Comparison of ENCODE assay signal across 18 cellular contexts in the genomic region with DNA sequence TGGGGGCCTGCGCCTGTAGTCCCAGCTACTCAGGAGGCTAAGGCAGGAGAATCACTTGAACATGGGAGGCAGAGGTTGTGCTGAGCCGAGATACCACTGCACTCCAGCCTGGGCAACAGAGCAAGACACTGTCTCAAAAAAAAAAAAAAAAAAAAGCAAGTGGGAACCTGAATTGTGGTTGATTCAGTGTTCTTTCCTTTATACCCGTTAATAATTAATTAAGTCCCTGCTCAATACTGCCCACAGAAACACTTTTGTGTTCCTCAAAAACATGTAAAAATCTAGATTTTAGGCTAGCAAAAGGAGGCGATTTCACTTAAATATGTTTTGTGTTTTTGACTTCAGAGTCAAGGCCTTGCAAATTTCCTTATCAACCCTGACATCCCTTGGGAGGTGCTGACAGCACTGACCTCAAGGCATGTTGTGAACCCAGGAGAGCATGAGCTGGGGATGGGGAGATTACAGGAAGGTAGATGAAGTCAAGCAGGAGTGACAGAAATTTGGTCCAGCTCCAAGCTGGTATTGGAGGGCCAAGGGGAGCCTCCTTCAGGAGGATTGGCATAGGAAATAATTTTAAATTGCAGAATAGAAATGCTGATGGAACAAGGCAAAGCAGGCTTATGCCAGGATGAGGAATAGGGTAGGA.
DNase-seq lines count a peak whose midpoint lies in the region; ATAC-seq, FAIRE-seq and TF ChIP-seq lines count a peak whose summit lies in the region.
"Had no signal": no experiment of that assay in that cellular context is flagged by ENCODE, and none has a peak within 500 bp of the region (broad histone marks: within the 10 kb centered on the region; RNA-seq: fewer than 3 reads in every experiment).

No MANE protein-coding gene starts in this region.

- no peak overlapping the region for H2BK5ac ChIP-seq in H9 (ENCODE audit: insufficient read length, low read length)

- H4K20me1 ChIP-seq in GM12878 (ENCODE audit: control insufficient read depth, insufficient read depth) (no peaks in the 10 kb centered on the region), H9 (ENCODE audit: control insufficient read depth, insufficient read depth, insufficient read length) (no peaks in the 10 kb centered on the region)

- H3K27ac ChIP-seq in GM12878 (ENCODE audit: control insufficient read depth, insufficient read depth) (no peak overlapping the region), tibial nerve (no peak overlapping the region), H9 (ENCODE audit: insufficient read length, low read depth, low read length) (no peak overlapping the region)
- H3K27ac ChIP-seq: PC-9 had no signal

- no peak for TF ChIP-seq EP300 in GM12878 (IDR thresholded peaks at IDR 0.05; ENCODE audit: borderline replicate concordance in 1 of 2, control insufficient read depth in 1 of 2, low read depth in 2 of 2, low read length in 2 of 2)
- no peak for TF ChIP-seq EP300 in tibial nerve (IDR thresholded peaks at IDR 0.05)

- TF ChIP-seq CTCF in GM12878 (IDR thresholded peaks at IDR 0.05 in 2 of 3, conservative IDR thresholded peaks at IDR 0.05 in 1 of 3; ENCODE audit: control insufficient read depth in 2 of 3, extremely low read depth in 1 of 3, insufficient read depth in 1 of 3, low read depth in 3 of 3, low read length in 3 of 3), result no peak
- no peak for TF ChIP-seq CTCF in tibial nerve (IDR thresholded peaks at IDR 0.05)
- no peak for TF ChIP-seq CTCF in H9 (conservative IDR thresholded peaks at IDR 0.05)

- no peak for DNase-seq in GM12878 (ENCODE audit: low read depth, low spot score)
- no peak for DNase-seq in urothelium cell line (ENCODE audit: low spot score)
- DNase-seq in tibial nerve (ENCODE audit: low spot score in 2 of 2), result no peak
- no peak for DNase-seq in H9
- DNase-seq: CD8-positive, alpha-beta memory T cell; DND-41; KBM-7; NCI-H1436 treated with DMSO at 0.1 percent for 48 hours; NCI-H2029 treated with DMSO at 0.1 percent for 48 hours; NCI-H524; PC-9; SW 1271 had no signal

- H2AFZ ChIP-seq in GM12878 (ENCODE audit: control insufficient read depth, low read depth, low read length) (no peak overlapping the region), H9 (ENCODE audit: low read length) (no peak overlapping the region)
- H2AFZ ChIP-seq: PC-9 had no signal

- H3K4me1 ChIP-seq in GM12878 (ENCODE audit: control insufficient read depth, insufficient read depth, low read length), result no peaks in the 10 kb centered on the region
- no peaks in the 10 kb centered on the region for H3K4me1 ChIP-seq in tibial nerve
- no peaks in the 10 kb centered on the region for H3K4me1 ChIP-seq in H9 (ENCODE audit: insufficient read depth, low read length)

- H3K18ac ChIP-seq in H9 (ENCODE audit: insufficient read length, low read depth, low read length), result no peak overlapping the region

- intact Hi-C loops in GM12878 (cut with micrococcal nuclease; ENCODE audit: unreplicated experiment), result no loop called here

- in situ Hi-C loops in GM12878 (cut with MboI), result no loop called here

- H3K79me2 ChIP-seq in GM12878 (ENCODE audit: control insufficient read depth, insufficient read depth, low read length) (no peaks in the 10 kb centered on the region), H9 (ENCODE audit: insufficient read depth, low read length) (no peaks in the 10 kb centered on the region)

- H2BK120ac ChIP-seq in H9 (ENCODE audit: low read depth, low read length, poor library complexity, severe bottlenecking), result no peak overlapping the region

- no peak overlapping the region for H3K4me3 ChIP-seq in GM12878
- H3K4me3 ChIP-seq in tibial nerve, result no peak overlapping the region
- H3K4me3 ChIP-seq: PC-9 had no signal

- H3K27me3 ChIP-seq in GM12878 (replicated peaks in 1 of 2; ENCODE audit: control insufficient read depth in 2 of 2, insufficient read depth in 2 of 2, low read length in 1 of 2) (no peaks in the 10 kb centered on the region), tibial nerve (no peaks in the 10 kb centered on the region), H9 (ENCODE audit: insufficient read depth, low read length) (no peaks in the 10 kb centered on the region)

- no peaks in the 10 kb centered on the region for H3K36me3 Mint-ChIP-seq in H9 (ENCODE audit: insufficient read depth in 1 of 3, low read depth in 3 of 3)
- H3K36me3 Mint-ChIP-seq: CD8-positive, alpha-beta memory T cell had no signal

- H4K8ac ChIP-seq in H9 (replicated peaks; ENCODE audit: insufficient read length, low read depth, low read length), result no peak overlapping the region

- H3K9me3 Mint-ChIP-seq in H9, result no peaks in the 10 kb centered on the region
- H3K9me3 Mint-ChIP-seq: CD8-positive, alpha-beta memory T cell; T-helper 2 cell treated with Interferon-gamma antibody and Interleukin-4, amounts not matched to agents 5 μg/mL and 100 μg/mL, for 36 hours had no signal

- H3K4me2 ChIP-seq in GM12878 (ENCODE audit: control insufficient read depth, insufficient read depth), result no peak overlapping the region
- H3K4me2 ChIP-seq in H9 (ENCODE audit: insufficient read depth, insufficient read length, low read length), result no peak overlapping the region
- H3K4me2 ChIP-seq: PC-9 had no signal

- no peaks in the 10 kb centered on the region for H3K27me3 Mint-ChIP-seq in H9 (ENCODE audit: low read depth)

- H2BK20ac ChIP-seq in H9 (ENCODE audit: low read depth, low read length, poor library complexity, severe bottlenecking), result no peak overlapping the region

- H4K91ac ChIP-seq in H9 (ENCODE audit: insufficient read length, low read depth, low read length), result no peak overlapping the region

- RAD21 ChIA-PET in GM12878 (lab: Charles Lee; ENCODE audit: unreplicated experiment), result no interaction called here

- H3T11ph ChIP-seq in H9 (ENCODE audit: low read length), result no peak overlapping the region

- no peak overlapping the region for H2BK15ac ChIP-seq in H9 (ENCODE audit: low read depth, low read length)

- H3K4me1 Mint-ChIP-seq in H9, result peaks cover 0 to 2% of the 10 kb centered on the region in 2 experiments; a peak in 1 of 4 replicates
- H3K4me1 Mint-ChIP-seq: CD8-positive, alpha-beta memory T cell had no signal

- H3K9me3 ChIP-seq in GM12878 (replicated peaks; ENCODE audit: control insufficient read depth, insufficient read depth, low read length) (no peaks in the 10 kb centered on the region), tibial nerve (no peaks in the 10 kb centered on the region), H9 (ENCODE audit: control insufficient read depth, low read depth, low read length) (no peaks in the 10 kb centered on the region)

- CTCF ChIA-PET in GM12878 (lab: Yijun Ruan, JAX), result interaction anchor here (0.6 to 2.9 kb wide), 2 partner anchors 172 to 179 kb away, joined by 3 to 12 read pairs; no protein-coding TSS in a partner anchor

- H3K4ac ChIP-seq in H9 (ENCODE audit: low read depth, low read length), result no peak overlapping the region

- POLR2A ChIA-PET in GM12878 (lab: Charles Lee), result no interaction called here

- no peaks in the 10 kb centered on the region for H3K23me2 ChIP-seq in H9 (ENCODE audit: insufficient read length, low read depth, low read length, poor library complexity, severe bottlenecking)

- H3K36me3 ChIP-seq in GM12878 (ENCODE audit: control insufficient read depth in 2 of 2, insufficient read depth in 2 of 2, low read length in 1 of 2) (no peaks in the 10 kb centered on the region), tibial nerve (no peaks in the 10 kb centered on the region)

- H2BK12ac ChIP-seq in H9 (ENCODE audit: insufficient read length, low read depth, low read length), result no peak overlapping the region

- TF ChIP-seq POLR2A in GM12878 (IDR thresholded peaks at IDR 0.05; ENCODE audit: low read depth, low read length) (no peak), tibial nerve (IDR thresholded peaks at IDR 0.05) (no peak)

- SMC1A ChIA-PET in GM12878 (lab: Charles Lee; ENCODE audit: uncharacterized antibody, unreplicated experiment), result interaction anchor here (0.9 to 1.0 kb wide), 2 partner anchors 11 to 178 kb away, joined by 3 read pairs; no protein-coding TSS in a partner anchor

- no peak overlapping the region for H3K14ac ChIP-seq in H9 (ENCODE audit: insufficient read depth, low read length)

- H4K5ac ChIP-seq in H9 (ENCODE audit: insufficient read length, low read depth, low read length), result no peak overlapping the region

- no peak overlapping the region for H3K23ac ChIP-seq in H9 (ENCODE audit: insufficient read length, low read depth, low read length)

- ATAC-seq in GM18508 (IDR thresholded peaks at IDR 0.05; ENCODE audit: insufficient read depth, unreplicated experiment), result peak; percentile 33
- ATAC-seq in HG03175 (IDR thresholded peaks at IDR 0.05; ENCODE audit: unreplicated experiment), result peak; percentile 56
- ATAC-seq in GM12878, result peak; percentile 14; the same call in 2 of the 3 replicates
- ATAC-seq in GM21737 (IDR thresholded peaks at IDR 0.05; ENCODE audit: unreplicated experiment), result no peak
- ATAC-seq: HCT116 had no signal

- H3K4me3 Mint-ChIP-seq in H9, result no peak overlapping the region
- H3K4me3 Mint-ChIP-seq: CD8-positive, alpha-beta memory T cell; T-helper 2 cell treated with Interferon-gamma antibody and Interleukin-4, amounts not matched to agents 5 μg/mL and 100 μg/mL, for 36 hours had no signal

- no TSS peak for BruUV-seq in GM12878 (replicated peaks; lab: Mats Ljungman, UMichigan)

- H3K9ac ChIP-seq in GM12878 (ENCODE audit: control insufficient read depth, insufficient read depth, low read length) (no peak overlapping the region), H9 (ENCODE audit: extremely low read depth, insufficient read length, low read length) (no peak overlapping the region)

- H3K79me1 ChIP-seq in H9 (ENCODE audit: insufficient read depth, low read depth, low read length, poor library complexity, severe bottlenecking), result no peaks in the 10 kb centered on the region

- no peak overlapping the region for H2AK5ac ChIP-seq in H9 (ENCODE audit: insufficient read length, low read length)

- FAIRE-seq in GM12878 (lab: Jason Lieb, UNC), result no peak
- FAIRE-seq in urothelium cell line (lab: Jason Lieb, UNC), result peak; percentile 13
- FAIRE-seq: G401.6 had no signal

- TF ChIP-seq RAD21 in GM12878 (IDR thresholded peaks at IDR 0.05; ENCODE audit: insufficient read depth, low read depth, low read length), result no peak

- H3K27ac Mint-ChIP-seq in H9, result no peak overlapping the region
- H3K27ac Mint-ChIP-seq: CD8-positive, alpha-beta memory T cell; T-helper 2 cell treated with Interferon-gamma antibody and Interleukin-4, amounts not matched to agents 5 μg/mL and 100 μg/mL, for 36 hours had no signal

- 33% methylated on average over 3 of the region's 4 CpGs for WGBS in GM12878 (ENCODE audit: insufficient coverage, insufficient replicate concordance, low lambda C conversion rate, missing lambda C conversion rate)
- 90 to 92% methylated on average over 4 of the region's 4 CpGs for WGBS in tibial nerve, 2 donors
- WGBS in H9 (ENCODE audit: extremely low coverage, insufficient read length, low lambda C conversion rate), result no CpG with 5 or more reads among the region's 4 CpGs

- H3K56ac ChIP-seq in H9 (ENCODE audit: insufficient read length, low read depth, low read length), result no peak overlapping the region

TF ChIP-seq in GM12878, 131 proteins besides CTCF, POLR2A, EP300 and RAD21 (continues in another document):
- no peak for TF ChIP-seq NR2C1 (IDR thresholded peaks at IDR 0.05)
